Comparison of ENCODE assay signal across 12 cellular contexts in genomic region chr18:79971211-79971952, GRCh38. TPM values are rescaled to one million over a fixed set of nuclear protein-coding genes. Genes with fewer than 3 reads are reported as not detected.
"Had no signal": no experiment of that assay in that cellular context is flagged by ENCODE, and none has a peak within 500 bp of the region (broad histone marks: within the 10 kb centered on the region; RNA-seq: fewer than 3 reads in every experiment).

No MANE protein-coding gene starts in this region.

- H3K9me3 ChIP-seq: esophagus muscularis mucosa, right atrium auricular region, SJCRH30 had no signal

- H3K27me3 ChIP-seq: esophagus muscularis mucosa, neural progenitor cell, right atrium auricular region, SJCRH30 had no signal

- H3K4me1 Mint-ChIP-seq: brain, neural progenitor cell had no signal

- H3K4me3 Mint-ChIP-seq: activated CD4-positive, alpha-beta memory T cell treated with anti-CD3 and anti-CD28 coated beads for 36 hours; brain; neural progenitor cell; stimulated activated naive B cell treated with anti-CD40 and anti-IgM and Interleukin-4, amounts not matched to agents 10 μg/mL and 1 μg/mL and 100 μg/mL, for 72 hours had no signal

- DNase-seq: activated CD4-positive, alpha-beta memory T cell treated with anti-CD3 and anti-CD28 coated beads for 36 hours; activated naive CD4-positive, alpha-beta T cell treated with anti-CD3 and anti-CD28 coated beads, Interleukin-2, amount 50 U/mL, for 16 hours; amygdala; mesenchymal stem cell; SJCRH30; stimulated activated naive B cell treated with anti-CD40 and anti-IgM and Interleukin-4, amounts not matched to agents 10 μg/mL and 1 μg/mL and 100 μg/mL, for 72 hours; T-helper 9 cell had no signal

- H3K27ac ChIP-seq: esophagus muscularis mucosa, neural progenitor cell, right atrium auricular region, SJCRH30 had no signal

- H3K27ac Mint-ChIP-seq: activated CD4-positive, alpha-beta memory T cell treated with anti-CD3 and anti-CD28 coated beads for 36 hours; neural progenitor cell; stimulated activated naive B cell treated with anti-CD40 and anti-IgM and Interleukin-4, amounts not matched to agents 10 μg/mL and 1 μg/mL and 100 μg/mL, for 72 hours had no signal

- H3K9me3 Mint-ChIP-seq: activated CD4-positive, alpha-beta memory T cell treated with anti-CD3 and anti-CD28 coated beads for 36 hours; brain; neural progenitor cell; stimulated activated naive B cell treated with anti-CD40 and anti-IgM and Interleukin-4, amounts not matched to agents 10 μg/mL and 1 μg/mL and 100 μg/mL, for 72 hours had no signal

- H3K27me3 Mint-ChIP-seq: activated CD4-positive, alpha-beta memory T cell treated with anti-CD3 and anti-CD28 coated beads for 36 hours; stimulated activated naive B cell treated with anti-CD40 and anti-IgM and Interleukin-4, amounts not matched to agents 10 μg/mL and 1 μg/mL and 100 μg/mL, for 72 hours had no signal

- H3K4me1 ChIP-seq: esophagus muscularis mucosa, neural progenitor cell, right atrium auricular region, SJCRH30 had no signal

- H3K4me3 ChIP-seq: esophagus muscularis mucosa, neural progenitor cell, right atrium auricular region, SJCRH30 had no signal

- ATAC-seq: left lobe of liver; stimulated activated naive B cell treated with anti-CD40 and anti-IgM and Interleukin-4, amounts not matched to agents 10 μg/mL and 1 μg/mL and 100 μg/mL, for 72 hours had no signal

RNA-seq across cellular contexts. Expression of gene HSBP1L1, which starts 6.9 kb away (rescaled TPM):
- total RNA-seq: SJCRH30 had no signal
